ENCODE assay signal across 1 cellular context in the genomic region with DNA sequence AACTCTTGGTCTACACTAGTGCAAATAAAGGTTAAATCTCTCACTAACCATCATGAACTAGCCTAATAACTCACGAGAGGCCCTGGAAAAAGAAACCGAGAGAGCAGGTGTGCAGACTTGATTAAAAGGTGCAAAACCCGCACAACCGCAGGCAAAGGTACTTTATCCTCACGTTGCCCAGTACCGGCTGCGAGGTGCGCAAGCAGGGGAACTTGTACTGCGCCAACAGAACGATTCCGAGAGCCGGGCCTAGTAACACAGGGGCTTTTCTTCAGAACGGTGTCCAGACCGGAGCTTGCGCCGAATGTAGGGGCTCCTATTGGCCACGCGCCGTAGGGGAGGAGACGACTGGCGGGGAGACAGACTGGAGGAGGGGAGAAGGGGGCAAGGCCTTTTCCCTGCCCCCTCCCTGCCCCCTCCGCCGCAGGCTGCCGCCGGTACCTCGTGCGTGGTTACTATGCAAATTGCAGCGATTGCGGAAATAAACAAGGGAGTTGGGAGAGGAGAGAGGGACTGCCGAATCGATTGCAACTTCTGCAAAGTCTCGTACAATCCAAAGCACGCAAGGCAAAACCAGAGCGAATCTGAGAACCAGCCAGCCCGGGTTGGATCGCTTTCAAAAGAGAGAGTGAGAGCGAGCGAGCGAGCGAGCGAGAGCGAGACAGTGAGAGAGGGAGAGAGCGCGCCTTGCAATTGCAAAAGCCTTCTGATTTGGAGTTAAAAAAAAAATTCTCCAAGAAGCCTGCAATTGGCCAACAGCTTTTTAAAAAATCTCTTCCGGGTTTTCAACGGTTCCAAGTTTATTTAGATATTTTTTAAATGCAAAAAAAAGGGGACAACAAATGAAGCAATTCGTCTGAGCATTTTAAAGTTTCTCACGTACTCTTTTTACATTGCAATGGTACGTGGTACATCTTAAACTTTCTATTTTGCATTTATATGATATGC.
TF ChIP-seq lines count a peak whose summit lies in the region.

No MANE protein-coding gene starts in this region.

TF ChIP-seq in H1, 55 proteins besides CTCF, POLR2A, EP300 and RAD21:
- no peak for TF ChIP-seq TCF12 (IDR thresholded peaks at IDR 0.05; ENCODE audit: low read depth, low read length)
- TF ChIP-seq MAFK (IDR thresholded peaks at IDR 0.05; ENCODE audit: low read depth, low read length) = no peak
- no peak for TF ChIP-seq JUND (IDR thresholded peaks at IDR 0.05; ENCODE audit: low read length)
- TF ChIP-seq CTBP2 (IDR thresholded peaks at IDR 0.05; ENCODE audit: borderline replicate concordance, insufficient read depth, insufficient read length, low read length) = peak; percentile 90
- TF ChIP-seq GABPA (IDR thresholded peaks at IDR 0.05; ENCODE audit: borderline replicate concordance, insufficient read depth, low read length) = no peak
- TF ChIP-seq NANOG (IDR thresholded peaks at IDR 0.05; ENCODE audit: insufficient read depth, low read depth, low read length, poor library complexity, severe bottlenecking) = no peak
- TF ChIP-seq TAF7 (optimal IDR thresholded peaks at IDR 0.05; ENCODE audit: borderline replicate concordance, low read depth, low read length) = no peak
- no peak for TF ChIP-seq ZNF274 (IDR thresholded peaks at IDR 0.05; ENCODE audit: borderline replicate concordance, extremely low read depth, low read length)
- peak; percentile 12; the same call in 1 of the 2 replicates for TF ChIP-seq SP1 (IDR thresholded peaks at IDR 0.05; ENCODE audit: low read depth, low read length)
- TF ChIP-seq SIN3A (conservative IDR thresholded peaks at IDR 0.05 in 1 of 2, IDR thresholded peaks at IDR 0.05 in 1 of 2; ENCODE audit: low read depth in 1 of 2, low read length in 2 of 2) = peak; percentile 77 to 84; a peak in 2 of 4 replicates
- TF ChIP-seq CBX8 (IDR thresholded peaks at IDR 0.05; ENCODE audit: borderline replicate concordance, low read depth, low read length) = no peak
- TF ChIP-seq SAP30 (IDR thresholded peaks at IDR 0.05; ENCODE audit: insufficient read depth, insufficient replicate concordance, low read length) = no peak
- no peak for TF ChIP-seq BRCA1 (IDR thresholded peaks at IDR 0.05; ENCODE audit: low read depth, low read length)
- no peak for TF ChIP-seq POLR2AphosphoS5 (IDR thresholded peaks at IDR 0.05; ENCODE audit: low read depth, low read length)
- TF ChIP-seq RNF2 (IDR thresholded peaks at IDR 0.05; ENCODE audit: borderline replicate concordance, low read depth, low read length, missing control alignments, poor library complexity, severe bottlenecking) = peak; percentile 35
- no peak for TF ChIP-seq RFX5 (IDR thresholded peaks at IDR 0.05; ENCODE audit: borderline replicate concordance, low read depth, low read length)
- TF ChIP-seq, protein P1, sequence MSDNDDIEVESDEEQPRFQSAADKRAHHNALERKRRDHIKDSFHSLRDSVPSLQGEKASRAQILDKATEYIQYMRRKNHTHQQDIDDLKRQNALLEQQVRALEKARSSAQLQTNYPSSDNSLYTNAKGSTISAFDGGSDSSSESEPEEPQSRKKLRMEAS (IDR thresholded peaks at IDR 0.05) = peak; percentile 92
- no peak for TF ChIP-seq EZH2 (IDR thresholded peaks at IDR 0.05; ENCODE audit: low read depth, low read length, severe bottlenecking)
- no peak for TF ChIP-seq GTF2F1 (IDR thresholded peaks at IDR 0.05; ENCODE audit: borderline replicate concordance, low read depth, low read length)
- TF ChIP-seq CHD7 (IDR thresholded peaks at IDR 0.05; ENCODE audit: insufficient replicate concordance, low read length) = no peak
- no peak for TF ChIP-seq SIX5 (IDR thresholded peaks at IDR 0.05; ENCODE audit: low read depth, low read length)
- TF ChIP-seq SP4 (IDR thresholded peaks at IDR 0.05; ENCODE audit: low read length) = no peak
- TF ChIP-seq USF2 (IDR thresholded peaks at IDR 0.05; ENCODE audit: low read length) = no peak
- TF ChIP-seq CHD1 (IDR thresholded peaks at IDR 0.05; ENCODE audit: low read depth, low read length) = no peak
- TF ChIP-seq SIRT6 (IDR thresholded peaks at IDR 0.05; ENCODE audit: low read length) = no peak
- TF ChIP-seq BACH1 (IDR thresholded peaks at IDR 0.05; ENCODE audit: low read length) = no peak
- peak; percentile 52; the same call in 1 of the 2 replicates for TF ChIP-seq TEAD4 (IDR thresholded peaks at IDR 0.05; ENCODE audit: low read depth, low read length)
- no peak for TF ChIP-seq ATF2 (IDR thresholded peaks at IDR 0.05; ENCODE audit: low read length)
- TF ChIP-seq CREB1 (IDR thresholded peaks at IDR 0.05) = peak; percentile 58; the same call in 1 of the 2 replicates
- no peak for TF ChIP-seq CBX5 (IDR thresholded peaks at IDR 0.05; ENCODE audit: low read depth, low read length)
- peak in 1 of 2 experiments; percentile 37; a peak in 1 of 4 replicates for TF ChIP-seq HDAC2 (IDR thresholded peaks at IDR 0.05; ENCODE audit: borderline replicate concordance in 1 of 2, low read depth in 2 of 2, low read length in 2 of 2)
- TF ChIP-seq TAF1 (IDR thresholded peaks at IDR 0.05; ENCODE audit: low read depth, low read length) = 0 out of 2 replicates have a peak, but pooled peaks have one; percentile 34
- no peak for TF ChIP-seq NRF1 (IDR thresholded peaks at IDR 0.05; ENCODE audit: low read depth, low read length)
- TF ChIP-seq PHF8 (conservative IDR thresholded peaks at IDR 0.05; ENCODE audit: low read depth, low read length) = peak; percentile 54
- peak; percentile 32; the same call in 1 of the 2 replicates for TF ChIP-seq SUZ12 (IDR thresholded peaks at IDR 0.05; ENCODE audit: low read length)
- TF ChIP-seq TBP (IDR thresholded peaks at IDR 0.05; ENCODE audit: low read depth, low read length) = no peak
- no peak for TF ChIP-seq YY1 (IDR thresholded peaks at IDR 0.05; ENCODE audit: low read depth, low read length)
- TF ChIP-seq, protein P2, sequence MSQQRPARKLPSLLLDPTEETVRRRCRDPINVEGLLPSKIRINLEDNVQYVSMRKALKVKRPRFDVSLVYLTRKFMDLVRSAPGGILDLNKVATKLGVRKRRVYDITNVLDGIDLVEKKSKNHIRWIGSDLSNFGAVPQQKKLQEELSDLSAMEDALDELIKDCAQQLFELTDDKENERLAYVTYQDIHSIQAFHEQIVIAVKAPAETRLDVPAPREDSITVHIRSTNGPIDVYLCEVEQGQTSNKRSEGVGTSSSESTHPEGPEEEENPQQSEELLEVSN (IDR thresholded peaks at IDR 0.05) = peak; percentile 15; the same call in 1 of the 2 replicates
- no peak for TF ChIP-seq JUN (IDR thresholded peaks at IDR 0.05; ENCODE audit: low read depth, low read length)
- no peak for TF ChIP-seq SP2 (IDR thresholded peaks at IDR 0.05; ENCODE audit: low read length)
- TF ChIP-seq CEBPB (IDR thresholded peaks at IDR 0.05; ENCODE audit: low read depth, low read length) = no peak
- TF ChIP-seq CHD2 (IDR thresholded peaks at IDR 0.05; ENCODE audit: low read length) = peak; percentile 66; the same call in 1 of the 2 replicates
- TF ChIP-seq RXRA (IDR thresholded peaks at IDR 0.05; ENCODE audit: insufficient read depth, low read depth, low read length) = no peak
- TF ChIP-seq HDAC6 (IDR thresholded peaks at IDR 0.05; ENCODE audit: low read depth, low read length) = no peak
- no peak for TF ChIP-seq KDM5A (IDR thresholded peaks at IDR 0.05; ENCODE audit: low read length)
- TF ChIP-seq BCL11A (IDR thresholded peaks at IDR 0.05; ENCODE audit: low read depth in 2 of 2, low read length in 2 of 2) = no peak
- TF ChIP-seq FOSL1 (IDR thresholded peaks at IDR 0.05; ENCODE audit: insufficient read depth, low read depth, low read length) = no peak
- no peak for TF ChIP-seq SRF (IDR thresholded peaks at IDR 0.05; ENCODE audit: low read depth, low read length)
- peak; percentile 64; the same call in 1 of the 2 replicates for TF ChIP-seq RBBP5 (IDR thresholded peaks at IDR 0.05; ENCODE audit: borderline replicate concordance, low read depth, low read length)
- TF ChIP-seq KDM1A (IDR thresholded peaks at IDR 0.05; ENCODE audit: borderline replicate concordance, low read length) = no peak
- TF ChIP-seq EGR1 (IDR thresholded peaks at IDR 0.05; ENCODE audit: borderline replicate concordance, low read depth, low read length) = no peak
- TF ChIP-seq KDM4A (IDR thresholded peaks at IDR 0.05; ENCODE audit: low read depth, low read length, severe bottlenecking) = peak; percentile 57
- TF ChIP-seq ASH2L (IDR thresholded peaks at IDR 0.05; ENCODE audit: low read length) = peak; percentile 94
